In genomic region chr6:147274012-147274411, GRCh38 we compare ENCODE assay signal across 10 cellular contexts.
"Had no signal": no experiment of that assay in that cellular context is flagged by ENCODE, and none has a peak within 500 bp of the region (broad histone marks: within the 10 kb centered on the region; RNA-seq: fewer than 3 reads in every experiment).

No MANE protein-coding gene starts in this region.

- H3K27ac Mint-ChIP-seq: GM23338, H9, HFFc6 had no signal

- FAIRE-seq: H1, H54 had no signal

- H2AFZ ChIP-seq: GM23248, GM23338 had no signal

- H3K4me3 Mint-ChIP-seq: GM23338, H9, HFFc6 had no signal

- H3K4me3 ChIP-seq: GM23248, GM23338, HAP-1 had no signal

- H3K9ac ChIP-seq: GM23248 had no signal

- H3K4me2 ChIP-seq: GM23338 had no signal

- H3K4me1 ChIP-seq: HAP-1 had no signal

- H3K9me3 Mint-ChIP-seq: HFFc6 had no signal

- H3K9me3 ChIP-seq: HAP-1 had no signal

- DNase-seq: GM23248, H7, H9, HCEC 1CT, HFFc6 had no signal

- H3K27ac ChIP-seq: GM23248 had no signal

- H3K4me1 Mint-ChIP-seq: GM23338, H9 had no signal

- ATAC-seq: GM23338, HCT116 had no signal
